In genomic region chr16:2150418-2151187, GRCh38 we compare ENCODE assay signal across 8 cellular contexts. TPM values are rescaled to one million over a fixed set of nuclear protein-coding genes. Genes with fewer than 3 reads are reported as not detected.
A peak's percentile ranks its signal among the peaks of the same experiment; 100 is the strongest.
DNase-seq lines count a peak whose midpoint lies in the region; ATAC-seq and TF ChIP-seq lines count a peak whose summit lies in the region.

No MANE protein-coding gene starts in this region.

- peaks cover 0 to 10% of the 10 kb centered on the region in 2 donors for H3K27me3 Mint-ChIP-seq in CD8-positive, alpha-beta memory T cell

- CTCF ChIA-PET in CD8-positive, alpha-beta memory T cell (lab: Charles Lee), result interaction anchor here (1.5 to 5.4 kb wide), 3 partner anchors 10 to 128 kb away, joined by 3 to 48 read pairs (median 5); no protein-coding TSS in a partner anchor

- POLR2A ChIA-PET in CD8-positive, alpha-beta memory T cell (lab: Charles Lee), result interaction anchor here (2.6 kb wide), 1 partner anchor 10 kb away, joined by 5 read pairs; no protein-coding TSS in a partner anchor

- peaks cover 0 to 20% (median 0%) of the 10 kb centered on the region in 3 donors for H3K36me3 Mint-ChIP-seq in CD8-positive, alpha-beta memory T cell

- H3K9me3 ChIP-seq in CD8-positive, alpha-beta memory T cell (ENCODE audit: low read length), result no peaks in the 10 kb centered on the region
- H3K9me3 ChIP-seq in SJCRH30 (replicated peaks), result no peaks in the 10 kb centered on the region

- no peaks in the 10 kb centered on the region for H3K9me3 Mint-ChIP-seq in CD8-positive, alpha-beta memory T cell

- TF ChIP-seq CTCF in kidney epithelial cell (IDR thresholded peaks at IDR 0.05; ENCODE audit: insufficient read depth, low read length, poor library complexity, severe bottlenecking) (peak; percentile 4), GM10266 (IDR thresholded peaks at IDR 0.05; ENCODE audit: control insufficient read depth, insufficient read depth, low read depth, missing control alignments) (no peak)

- no peak overlapping the region for H3K27ac Mint-ChIP-seq in CD8-positive, alpha-beta memory T cell

- H3K27ac ChIP-seq in CD8-positive, alpha-beta memory T cell (ENCODE audit: low read depth, low read length), result peak overlapping the region; percentile 38
- H3K27ac ChIP-seq in SJCRH30, result no peak overlapping the region

- H3K4me1 Mint-ChIP-seq in CD8-positive, alpha-beta memory T cell, result peaks cover 28 to 52% (median 34%) of the 10 kb centered on the region in 3 donors

- H3K4me3 ChIP-seq in CD8-positive, alpha-beta memory T cell (ENCODE audit: low read length), result no peak overlapping the region
- H3K4me3 ChIP-seq in SJCRH30, result no peak overlapping the region
- H3K4me3 ChIP-seq in kidney epithelial cell (ENCODE audit: low read depth, low read length), result no peak overlapping the region

- H3K36me3 ChIP-seq in CD8-positive, alpha-beta memory T cell (ENCODE audit: insufficient read depth, low read length), result peaks cover 5% of the 10 kb centered on the region
- H3K36me3 ChIP-seq in SJCRH30, result peaks cover 10% of the 10 kb centered on the region
- peaks cover 8% of the 10 kb centered on the region for H3K36me3 ChIP-seq in kidney epithelial cell (ENCODE audit: control insufficient read depth, insufficient read depth, low read length)

- H3K27me3 ChIP-seq in CD8-positive, alpha-beta memory T cell (ENCODE audit: insufficient read depth, low read length, poor library complexity, severe bottlenecking), result no peaks in the 10 kb centered on the region
- H3K27me3 ChIP-seq in SJCRH30 (no peaks in the 10 kb centered on the region), kidney epithelial cell (ENCODE audit: control insufficient read depth, insufficient read depth, low read length) (no peaks in the 10 kb centered on the region)

- H3K4me3 Mint-ChIP-seq in CD8-positive, alpha-beta memory T cell, result peak overlapping the region in 2 of 7 donors; percentile 48 to 61

- no peak for ATAC-seq in HG02588 (IDR thresholded peaks at IDR 0.05; ENCODE audit: unreplicated experiment)
- ATAC-seq in HG02759 (IDR thresholded peaks at IDR 0.05; ENCODE audit: unreplicated experiment), result no peak

- DNase-seq in CD8-positive, alpha-beta memory T cell, result no peak
- peak; percentile 58 for DNase-seq in HK-2 (ENCODE audit: unreplicated experiment)
- DNase-seq in SJCRH30, result peak; percentile 47 to 57
- no peak for DNase-seq in kidney epithelial cell (ENCODE audit: low read depth)
- DNase-seq in GM10266 (ENCODE audit: extremely low spot score), result no peak
- DNase-seq in NCI-H1048 (lab: John Stamatoyannopoulos, UW), result no peak

- peaks cover 60% of the 10 kb centered on the region for H3K4me1 ChIP-seq in CD8-positive, alpha-beta memory T cell (ENCODE audit: insufficient read depth, low read length)
- peaks cover 31% of the 10 kb centered on the region for H3K4me1 ChIP-seq in SJCRH30

RNA-seq across cellular contexts. Expression of gene RAB26, which starts 2.2 kb away (rescaled TPM):
- total RNA-seq in CD8-positive, alpha-beta memory T cell, result under 1 TPM; 0.20 to 0.55 TPM
- polyA plus RNA-seq in CD8-positive, alpha-beta memory T cell, result 0.75 TPM
- total RNA-seq in SJCRH30 (2014; rRNA removed; shearing (Covaris generic)), result 1.0 and 1.4 TPM in 2 replicates
- 0.54 and 0.68 TPM in 2 replicates for total RNA-seq in kidney epithelial cell

RNA-seq across cellular contexts. Expression of gene TRAF7, which starts 5.0 kb away (rescaled TPM):
- total RNA-seq in CD8-positive, alpha-beta memory T cell, result 100 to 1,000 TPM; 102 to 106 TPM
- 7.3 TPM for polyA plus RNA-seq in CD8-positive, alpha-beta memory T cell
- total RNA-seq in SJCRH30 (2014; rRNA removed; shearing (Covaris generic)), result 34.5 and 35.9 TPM in 2 replicates
- total RNA-seq in kidney epithelial cell, result 82.7 and 83.9 TPM in 2 replicates

RNA-seq across cellular contexts. Expression of gene PKD1, which starts 14.9 kb away (rescaled TPM):
- 10 to 100 TPM; 58.9 to 66.2 TPM for total RNA-seq in CD8-positive, alpha-beta memory T cell
- polyA plus RNA-seq in CD8-positive, alpha-beta memory T cell, result 9.9 TPM
- total RNA-seq in SJCRH30 (2014; rRNA removed; shearing (Covaris generic)), result 47.1 and 51.9 TPM in 2 replicates
- 85.6 and 102 TPM in 2 replicates for total RNA-seq in kidney epithelial cell

RNA-seq across cellular contexts. Expression of gene CASKIN1, which starts 45.8 kb away (rescaled TPM):
- under 1 TPM; 0.13 to 0.24 TPM for total RNA-seq in CD8-positive, alpha-beta memory T cell
- not detected for polyA plus RNA-seq in CD8-positive, alpha-beta memory T cell
- total RNA-seq in SJCRH30 (2014; rRNA removed; shearing (Covaris generic)), result 0.13 and 0.24 TPM in 2 replicates
- total RNA-seq in kidney epithelial cell, result 0.07 and 0.08 TPM in 2 replicates

RNA-seq across cellular contexts. Expression of gene MLST8, which starts 54.7 kb away (rescaled TPM):
- total RNA-seq in CD8-positive, alpha-beta memory T cell, result 10 to 100 TPM; 75.4 to 76.8 TPM
- 30.8 TPM for polyA plus RNA-seq in CD8-positive, alpha-beta memory T cell
- total RNA-seq in SJCRH30 (2014; rRNA removed; shearing (Covaris generic)), result 28.8 and 32.8 TPM in 2 replicates
- 77.2 and 102 TPM in 2 replicates for total RNA-seq in kidney epithelial cell

Comparison
In these comparisons a context has a peak if more than half of its experiments do, and no peak if none do; other contexts are left out.
1. DNase-seq: peak in HK-2 (single experiment) and SJCRH30 (2 of 2); none in CD8-positive, alpha-beta memory T cell (0 of 5), kidney epithelial cell (single experiment), GM10266 (single experiment) and NCI-H1048 (single experiment).